ENCODE assay signal across 8 cellular contexts in genomic region chr3:128794067-128794768, GRCh38.
A peak's percentile ranks its signal among the peaks of the same experiment; 100 is the strongest.
DNase-seq lines count a peak whose midpoint lies in the region; ATAC-seq and TF ChIP-seq lines count a peak whose summit lies in the region.

No MANE protein-coding gene starts in this region.

- peak overlapping the region; percentile 94 for H3K27ac Mint-ChIP-seq in activated CD4-positive, alpha-beta T cell treated with anti-CD3 and anti-CD28 coated beads, Interleukin-2, amount 10 ng/mL, durations not matched to agents 24 days and 14 days

- no peaks in the 10 kb centered on the region for H3K9me3 ChIP-seq in gastroesophageal sphincter

- WGBS in gastroesophageal sphincter (ENCODE audit: low coverage in 1 of 2), 2 donors: 57 to 100% methylated on average over 1 to 2 of the region's 2 CpGs

- no peak overlapping the region for H3K4me3 ChIP-seq in gastroesophageal sphincter

- H3K36me3 Mint-ChIP-seq in activated CD4-positive, alpha-beta T cell treated with anti-CD3 and anti-CD28 coated beads, Interleukin-2, amount 10 ng/mL, durations not matched to agents 24 days and 14 days (ENCODE audit: low read depth): peaks cover 42% of the 10 kb centered on the region

- H3K4me1 Mint-ChIP-seq in activated CD4-positive, alpha-beta T cell treated with anti-CD3 and anti-CD28 coated beads, Interleukin-2, amount 10 ng/mL, durations not matched to agents 24 days and 14 days: peaks cover 69% of the 10 kb centered on the region

- DNase-seq in stimulated activated CD4-positive, alpha-beta T cell treated with anti-CD3 and anti-CD28 coated beads, Interleukin-15, amount 100 ng/mL, for 24 hours: peak; percentile 61
- no peak for DNase-seq in stimulated activated CD4-positive, alpha-beta T cell treated with anti-CD3 and anti-CD28 coated beads, Interleukin-12 subunit alpha, Interleukin-12 subunit beta, amount 100 ng/mL, for 4 hours
- DNase-seq in activated CD4-positive, alpha-beta T cell treated with anti-CD3 and anti-CD28 coated beads, Interleukin-2, amount 10 ng/mL, durations not matched to agents 24 days and 14 days: peak; percentile 80
- DNase-seq in stimulated activated CD4-positive, alpha-beta T cell treated with anti-CD3 and anti-CD28 coated beads, Interleukin-4, amount 100 ng/mL, for 24 hours: peak; percentile 69
- DNase-seq in inferior parietal cortex (ENCODE audit: extremely low spot score) (no peak), Ammon's horn (ENCODE audit: low spot score) (no peak), NCI-H2227 treated with DMSO at 0.1 percent for 48 hours (lab: John Stamatoyannopoulos, UW) (no peak)

- H3K27me3 Mint-ChIP-seq in activated CD4-positive, alpha-beta T cell treated with anti-CD3 and anti-CD28 coated beads, Interleukin-2, amount 10 ng/mL, durations not matched to agents 24 days and 14 days: no peaks in the 10 kb centered on the region

- H3K9me3 Mint-ChIP-seq in activated CD4-positive, alpha-beta T cell treated with anti-CD3 and anti-CD28 coated beads, Interleukin-2, amount 10 ng/mL, durations not matched to agents 24 days and 14 days: no peaks in the 10 kb centered on the region

- H3K4me3 Mint-ChIP-seq in activated CD4-positive, alpha-beta T cell treated with anti-CD3 and anti-CD28 coated beads, Interleukin-2, amount 10 ng/mL, durations not matched to agents 24 days and 14 days: peak overlapping the region; percentile 68

- TF ChIP-seq POLR2A in gastroesophageal sphincter (IDR thresholded peaks at IDR 0.05): no peak

- peak overlapping the region in 3 of 4 donors; percentile 6 to 53 (median 41) for H3K27ac ChIP-seq in gastroesophageal sphincter

- intact Hi-C loops in activated CD4-positive, alpha-beta T cell treated with anti-CD3 and anti-CD28 coated beads, Interleukin-2, amount 10 ng/mL, durations not matched to agents 24 days and 14 days (cut with micrococcal nuclease): loop anchor here (1.0 to 2.0 kb wide), 5 partner anchors 10 to 436 kb away; partner anchors contain the start of gene RAB7A

- H3K4me1 ChIP-seq in gastroesophageal sphincter: peaks cover 10 to 65% (median 13%) of the 10 kb centered on the region in 3 donors

- no peak for TF ChIP-seq CTCF in gastroesophageal sphincter (IDR thresholded peaks at IDR 0.05)

- ATAC-seq in gastroesophageal sphincter: no peak

- H3K27me3 ChIP-seq in gastroesophageal sphincter: no peaks in the 10 kb centered on the region

- peaks cover 1 to 36% of the 10 kb centered on the region in 2 donors for H3K36me3 ChIP-seq in gastroesophageal sphincter

- no peak for TF ChIP-seq EP300 in gastroesophageal sphincter (IDR thresholded peaks at IDR 0.05)

Comparison
In these comparisons a context has a peak if more than half of its experiments do, and no peak if none do; other contexts are left out.
1. DNase-seq: peak in stimulated activated CD4-positive, alpha-beta T cell treated with anti-CD3 and anti-CD28 coated beads, Interleukin-15, amount 100 ng/mL, for 24 hours (single experiment), activated CD4-positive, alpha-beta T cell treated with anti-CD3 and anti-CD28 coated beads, Interleukin-2, amount 10 ng/mL, durations not matched to agents 24 days and 14 days (single experiment) and stimulated activated CD4-positive, alpha-beta T cell treated with anti-CD3 and anti-CD28 coated beads, Interleukin-4, amount 100 ng/mL, for 24 hours (single experiment); none in stimulated activated CD4-positive, alpha-beta T cell treated with anti-CD3 and anti-CD28 coated beads, Interleukin-12 subunit alpha, Interleukin-12 subunit beta, amount 100 ng/mL, for 4 hours (single experiment), inferior parietal cortex (single experiment), Ammon's horn (single experiment) and NCI-H2227 treated with DMSO at 0.1 percent for 48 hours (single experiment).